Comparison of ENCODE assay signal across 11 cellular contexts in genomic region chr9:93676310-93677054, GRCh38.
DNase-seq lines count a peak whose midpoint lies in the region; ATAC-seq lines count a peak whose summit lies in the region.
"Had no signal": no experiment of that assay in that cellular context is flagged by ENCODE, and none has a peak within 500 bp of the region (broad histone marks: within the 10 kb centered on the region; RNA-seq: fewer than 3 reads in every experiment).

No MANE protein-coding gene starts in this region.

- peaks cover 1% of the 10 kb centered on the region for H3K36me3 ChIP-seq in H7 (replicated peaks; ENCODE audit: control insufficient read depth, insufficient read depth, low read length)

- POLR2A ChIA-PET in activated CD4-positive, alpha-beta memory T cell treated with anti-CD3 and anti-CD28 coated beads, Interleukin-2, amount 10 ng/mL, durations not matched to agents 7 days and 5 days (lab: Charles Lee) = no interaction called here

- H3K27ac Mint-ChIP-seq in activated CD4-positive, alpha-beta memory T cell treated with anti-CD3 and anti-CD28 coated beads, Interleukin-2, amount 10 ng/mL, durations not matched to agents 7 days and 5 days = no peak overlapping the region
- H3K27ac Mint-ChIP-seq in stimulated activated naive B cell treated with anti-CD40 and anti-IgM and Interleukin-4, amounts not matched to agents 10 μg/mL and 1 μg/mL and 100 μg/mL, for 72 hours = peak overlapping the region; percentile 67
- H3K27ac Mint-ChIP-seq in activated T-helper 2 cell treated with anti-CD3 and anti-CD28 coated beads, Interferon-gamma antibody, Interleukin-2, Interleukin-4, amounts not matched to agents 10 μg/mL and 5 μg/mL and 100 μg/mL, durations not matched to agents 14 hours and 24 hours and 36 hours = no peak overlapping the region
- H3K27ac Mint-ChIP-seq: CD4-positive, CD25-positive, alpha-beta regulatory T cell had no signal

- no peaks in the 10 kb centered on the region for H3K9me3 Mint-ChIP-seq in activated CD4-positive, alpha-beta memory T cell treated with anti-CD3 and anti-CD28 coated beads, Interleukin-2, amount 10 ng/mL, durations not matched to agents 7 days and 5 days
- peaks cover 2 to 3% of the 10 kb centered on the region in 2 donors for H3K9me3 Mint-ChIP-seq in stimulated activated naive B cell treated with anti-CD40 and anti-IgM and Interleukin-4, amounts not matched to agents 10 μg/mL and 1 μg/mL and 100 μg/mL, for 72 hours
- H3K9me3 Mint-ChIP-seq in activated T-helper 2 cell treated with anti-CD3 and anti-CD28 coated beads, Interferon-gamma antibody, Interleukin-2, Interleukin-4, amounts not matched to agents 10 μg/mL and 5 μg/mL and 100 μg/mL, durations not matched to agents 14 hours and 24 hours and 36 hours = no peaks in the 10 kb centered on the region
- H3K9me3 Mint-ChIP-seq: CD4-positive, CD25-positive, alpha-beta regulatory T cell had no signal

- ATAC-seq in right cardiac atrium (no peak), GM18520 (IDR thresholded peaks at IDR 0.05; ENCODE audit: unreplicated experiment) (no peak)
- ATAC-seq in stimulated activated naive B cell treated with anti-CD40 and anti-IgM and Interleukin-4, amounts not matched to agents 10 μg/mL and 1 μg/mL and 100 μg/mL, for 72 hours (replicated peaks) = no peak

- peaks cover 11% of the 10 kb centered on the region for H3K36me3 Mint-ChIP-seq in activated CD4-positive, alpha-beta memory T cell treated with anti-CD3 and anti-CD28 coated beads, Interleukin-2, amount 10 ng/mL, durations not matched to agents 7 days and 5 days (ENCODE audit: low read depth)
- H3K36me3 Mint-ChIP-seq in stimulated activated naive B cell treated with anti-CD40 and anti-IgM and Interleukin-4, amounts not matched to agents 10 μg/mL and 1 μg/mL and 100 μg/mL, for 72 hours = peaks cover 27 to 49% of the 10 kb centered on the region in 2 donors
- H3K36me3 Mint-ChIP-seq in activated T-helper 2 cell treated with anti-CD3 and anti-CD28 coated beads, Interferon-gamma antibody, Interleukin-2, Interleukin-4, amounts not matched to agents 10 μg/mL and 5 μg/mL and 100 μg/mL, durations not matched to agents 14 hours and 24 hours and 36 hours (ENCODE audit: low read depth) = peaks cover 10% of the 10 kb centered on the region

- no peaks in the 10 kb centered on the region for H3K4me1 ChIP-seq in right cardiac atrium (ENCODE audit: control insufficient read depth, insufficient read depth, low read length)
- H3K4me1 ChIP-seq: parathyroid adenoma had no signal

- 93% methylated on average over 23 of the region's 23 CpGs for WGBS in right cardiac atrium

- no peaks in the 10 kb centered on the region for H3K9me3 ChIP-seq in right cardiac atrium (ENCODE audit: control insufficient read depth, low read length)

- no peak overlapping the region for H3K27ac ChIP-seq in right cardiac atrium (ENCODE audit: low read length)
- H3K27ac ChIP-seq: parathyroid adenoma had no signal

- DNase-seq in H7 (peak; percentile 26), right cardiac atrium (peak in 2 of 3 donors; percentile 47 to 54), A172 (ENCODE audit: low spot score) (no peak)
- DNase-seq in activated CD4-positive, alpha-beta memory T cell treated with anti-CD3 and anti-CD28 coated beads, Interleukin-2, amount 10 ng/mL, durations not matched to agents 7 days and 5 days = peak; percentile 9
- DNase-seq in stimulated activated naive B cell treated with anti-CD40 and anti-IgM and Interleukin-4, amounts not matched to agents 10 μg/mL and 1 μg/mL and 100 μg/mL, for 72 hours = no peak
- DNase-seq in activated T-helper 2 cell treated with anti-CD3 and anti-CD28 coated beads, Interferon-gamma antibody, Interleukin-2, Interleukin-4, amounts not matched to agents 10 μg/mL and 5 μg/mL and 100 μg/mL, durations not matched to agents 14 hours and 24 hours and 36 hours (ENCODE audit: low spot score) = no peak
- DNase-seq: CD4-positive, CD25-positive, alpha-beta regulatory T cell; EL; SHP77 treated with DMSO at 0.1 percent for 48 hours had no signal

- H3K4me3 Mint-ChIP-seq in activated CD4-positive, alpha-beta memory T cell treated with anti-CD3 and anti-CD28 coated beads, Interleukin-2, amount 10 ng/mL, durations not matched to agents 7 days and 5 days = no peak overlapping the region
- H3K4me3 Mint-ChIP-seq in stimulated activated naive B cell treated with anti-CD40 and anti-IgM and Interleukin-4, amounts not matched to agents 10 μg/mL and 1 μg/mL and 100 μg/mL, for 72 hours = no peak overlapping the region
- no peak overlapping the region for H3K4me3 Mint-ChIP-seq in activated T-helper 2 cell treated with anti-CD3 and anti-CD28 coated beads, Interferon-gamma antibody, Interleukin-2, Interleukin-4, amounts not matched to agents 10 μg/mL and 5 μg/mL and 100 μg/mL, durations not matched to agents 14 hours and 24 hours and 36 hours (ENCODE audit: low read depth)
- H3K4me3 Mint-ChIP-seq: CD4-positive, CD25-positive, alpha-beta regulatory T cell had no signal

- no peak overlapping the region for H3K4me3 ChIP-seq in H7 (ENCODE audit: insufficient read depth, low read depth, low read length)
- no peak overlapping the region for H3K4me3 ChIP-seq in right cardiac atrium (ENCODE audit: low read length)

- H3K4me1 Mint-ChIP-seq in activated CD4-positive, alpha-beta memory T cell treated with anti-CD3 and anti-CD28 coated beads, Interleukin-2, amount 10 ng/mL, durations not matched to agents 7 days and 5 days = no peaks in the 10 kb centered on the region
- H3K4me1 Mint-ChIP-seq in stimulated activated naive B cell treated with anti-CD40 and anti-IgM and Interleukin-4, amounts not matched to agents 10 μg/mL and 1 μg/mL and 100 μg/mL, for 72 hours = peaks cover 0 to under 1% of the 10 kb centered on the region in 2 donors
- H3K4me1 Mint-ChIP-seq in activated T-helper 2 cell treated with anti-CD3 and anti-CD28 coated beads, Interferon-gamma antibody, Interleukin-2, Interleukin-4, amounts not matched to agents 10 μg/mL and 5 μg/mL and 100 μg/mL, durations not matched to agents 14 hours and 24 hours and 36 hours (ENCODE audit: low read depth) = no peaks in the 10 kb centered on the region

- no peaks in the 10 kb centered on the region for H3K27me3 Mint-ChIP-seq in activated CD4-positive, alpha-beta memory T cell treated with anti-CD3 and anti-CD28 coated beads, Interleukin-2, amount 10 ng/mL, durations not matched to agents 7 days and 5 days
- peaks cover 0 to under 1% of the 10 kb centered on the region in 2 donors for H3K27me3 Mint-ChIP-seq in stimulated activated naive B cell treated with anti-CD40 and anti-IgM and Interleukin-4, amounts not matched to agents 10 μg/mL and 1 μg/mL and 100 μg/mL, for 72 hours
- H3K27me3 Mint-ChIP-seq in activated T-helper 2 cell treated with anti-CD3 and anti-CD28 coated beads, Interferon-gamma antibody, Interleukin-2, Interleukin-4, amounts not matched to agents 10 μg/mL and 5 μg/mL and 100 μg/mL, durations not matched to agents 14 hours and 24 hours and 36 hours (ENCODE audit: low read depth) = no peaks in the 10 kb centered on the region
- H3K27me3 Mint-ChIP-seq: CD4-positive, CD25-positive, alpha-beta regulatory T cell had no signal

- H3K27me3 ChIP-seq in H7 (ENCODE audit: control insufficient read depth, insufficient read depth, low read length) (no peaks in the 10 kb centered on the region), right cardiac atrium (ENCODE audit: control insufficient read depth, insufficient read depth) (no peaks in the 10 kb centered on the region)

- intact Hi-C loops in right cardiac atrium (cut with DNase I) = no loop called here
- intact Hi-C loops in activated T-helper 2 cell treated with anti-CD3 and anti-CD28 coated beads, Interferon-gamma antibody, Interleukin-2, Interleukin-4, amounts not matched to agents 10 μg/mL and 5 μg/mL and 100 μg/mL, durations not matched to agents 14 hours and 24 hours and 36 hours (cut with micrococcal nuclease) = no loop called here

- CTCF ChIA-PET in activated CD4-positive, alpha-beta memory T cell treated with anti-CD3 and anti-CD28 coated beads, Interleukin-2, amount 10 ng/mL, durations not matched to agents 7 days and 5 days (lab: Charles Lee) = no interaction called here

Comparison
In these comparisons a context has a peak if more than half of its experiments do, and no peak if none do; other contexts are left out.
1. DNase-seq: peak in H7 (single experiment), activated CD4-positive, alpha-beta memory T cell treated with anti-CD3 and anti-CD28 coated beads, Interleukin-2, amount 10 ng/mL, durations not matched to agents 7 days and 5 days (single experiment) and right cardiac atrium (2 of 3); none in stimulated activated naive B cell treated with anti-CD40 and anti-IgM and Interleukin-4, amounts not matched to agents 10 μg/mL and 1 μg/mL and 100 μg/mL, for 72 hours (single experiment), activated T-helper 2 cell treated with anti-CD3 and anti-CD28 coated beads, Interferon-gamma antibody, Interleukin-2, Interleukin-4, amounts not matched to agents 10 μg/mL and 5 μg/mL and 100 μg/mL, durations not matched to agents 14 hours and 24 hours and 36 hours (single experiment) and A172 (single experiment).